11 cellular contexts compared by ENCODE assay signal in the genomic region with DNA sequence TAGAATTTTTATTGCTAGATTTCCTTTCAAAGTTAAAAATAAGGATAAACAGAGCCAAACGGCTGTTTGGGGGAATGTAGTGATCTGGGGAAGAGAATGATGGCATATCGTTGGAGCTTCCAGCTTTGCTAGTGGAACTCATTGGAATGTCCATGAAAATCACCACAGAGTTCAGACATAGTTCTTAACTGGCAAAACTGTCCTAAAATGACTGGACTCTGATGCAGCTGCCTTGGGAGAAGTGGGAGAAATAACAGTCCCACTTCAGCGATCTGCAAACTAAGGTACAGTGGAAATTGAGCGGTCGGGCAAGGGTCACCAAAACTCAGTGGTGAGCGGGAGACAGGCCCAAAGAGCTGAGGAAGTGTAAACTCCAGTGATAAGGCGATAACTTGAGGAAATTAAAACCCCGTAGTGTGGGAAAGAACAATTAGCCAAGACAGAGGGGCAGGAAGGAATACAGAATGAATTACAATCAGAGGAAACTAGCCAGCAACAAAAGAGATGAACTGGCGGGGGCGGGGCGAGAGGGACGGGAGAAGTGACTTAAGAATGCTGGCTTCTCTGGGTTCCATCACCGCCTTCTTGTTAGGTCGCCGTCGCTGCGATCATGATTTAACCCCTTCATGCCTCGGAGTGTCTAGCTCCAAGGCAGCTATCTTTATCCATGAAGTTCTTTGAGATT.
DNase-seq lines count a peak whose midpoint lies in the region; ATAC-seq and TF ChIP-seq lines count a peak whose summit lies in the region.
"Had no signal": no experiment of that assay in that cellular context is flagged by ENCODE, and none has a peak within 500 bp of the region (broad histone marks: within the 10 kb centered on the region; RNA-seq: fewer than 3 reads in every experiment).

No MANE protein-coding gene starts in this region.

- DNase-seq in AG08395 (ENCODE audit: low spot score) = peak; percentile 26
- DNase-seq in Panc1 (ENCODE audit: low read depth, low spot score) = no peak
- peak; percentile 65 to 80 for DNase-seq in foreskin fibroblast
- peak; percentile 67 for DNase-seq in nephron progenitor cell
- no peak for DNase-seq in NCI-H1417 (lab: John Stamatoyannopoulos, UW)
- no peak for DNase-seq in CD4-positive, alpha-beta T cell
- no peak for DNase-seq in NCI-H187 treated with DMSO at 0.1 percent for 48 hours (lab: John Stamatoyannopoulos, UW)
- DNase-seq: activated CD4-positive, alpha-beta memory T cell treated with anti-CD3 and anti-CD28 coated beads, Interleukin-2, amount 10 ng/mL, durations not matched to agents 7 days and 5 days; DMS79 treated with DMSO at 0.1 percent for 48 hours; NCI-H2107 had no signal

- H3K27me3 Mint-ChIP-seq in nephron progenitor cell (ENCODE audit: low read depth, poor library complexity) = no peaks in the 10 kb centered on the region
- H3K27me3 Mint-ChIP-seq in CD4-positive, alpha-beta T cell = peaks cover 51% of the 10 kb centered on the region

- H3K36me3 Mint-ChIP-seq in nephron progenitor cell (ENCODE audit: low read depth) = no peaks in the 10 kb centered on the region
- no peaks in the 10 kb centered on the region for H3K36me3 Mint-ChIP-seq in CD4-positive, alpha-beta T cell (ENCODE audit: low read depth)

- peak overlapping the region; percentile 100 for H3K27ac ChIP-seq in Panc1 (ENCODE audit: low read length)
- H3K27ac ChIP-seq in CD4-positive, alpha-beta T cell (ENCODE audit: low read depth, low read length) = no peak overlapping the region

- ATAC-seq in Panc1 (peak; percentile 6; the same call in 1 of the 2 replicates), HG03342 (IDR thresholded peaks at IDR 0.05; ENCODE audit: unreplicated experiment) (no peak)
- ATAC-seq in CD4-positive, alpha-beta T cell (ENCODE audit: poor library complexity) = no peak

- intact Hi-C loops in Panc1 (cut with micrococcal nuclease; ENCODE audit: unreplicated experiment) = loop anchor here (2.0 kb wide), 1 partner anchor 80 kb away; no protein-coding TSS in a partner anchor
- intact Hi-C loops in CD4-positive, alpha-beta T cell (cut with DNase I, micrococcal nuclease) = no loop called here

- H3K27ac Mint-ChIP-seq in nephron progenitor cell = no peak overlapping the region
- no peak overlapping the region for H3K27ac Mint-ChIP-seq in CD4-positive, alpha-beta T cell
- H3K27ac Mint-ChIP-seq: activated CD4-positive, alpha-beta memory T cell treated with anti-CD3 and anti-CD28 coated beads, Interleukin-2, amount 10 ng/mL, durations not matched to agents 7 days and 5 days had no signal

- no peaks in the 10 kb centered on the region for H3K9me3 Mint-ChIP-seq in nephron progenitor cell
- H3K9me3 Mint-ChIP-seq in CD4-positive, alpha-beta T cell = no peaks in the 10 kb centered on the region
- H3K9me3 Mint-ChIP-seq: activated CD4-positive, alpha-beta memory T cell treated with anti-CD3 and anti-CD28 coated beads, Interleukin-2, amount 10 ng/mL, durations not matched to agents 7 days and 5 days had no signal

- CTCF ChIA-PET in Panc1 (lab: Charles Lee) = interaction anchor here (0.6 to 1.8 kb wide), 2 partner anchors 8 to 16 kb away, joined by 3 to 7 read pairs; no protein-coding TSS in a partner anchor
- CTCF ChIA-PET in CD4-positive, alpha-beta T cell (lab: Charles Lee) = no interaction called here

- peaks cover 65% of the 10 kb centered on the region for H3K4me1 Mint-ChIP-seq in nephron progenitor cell
- no peaks in the 10 kb centered on the region for H3K4me1 Mint-ChIP-seq in CD4-positive, alpha-beta T cell (ENCODE audit: low read depth)
- H3K4me1 Mint-ChIP-seq: activated CD4-positive, alpha-beta memory T cell treated with anti-CD3 and anti-CD28 coated beads, Interleukin-2, amount 10 ng/mL, durations not matched to agents 7 days and 5 days had no signal

- POLR2A ChIA-PET in Panc1 (lab: Charles Lee) = interaction anchor here (0.6 to 1.5 kb wide), 3 partner anchors 79 to 127 kb away, joined by 3 to 25 read pairs (median 8); a partner anchor contains a TSS
- POLR2A ChIA-PET in CD4-positive, alpha-beta T cell (lab: Charles Lee) = no interaction called here

- in situ Hi-C loops in Panc1 (cut with HindIII; ENCODE audit: low pct_unique_long_range_greater_than_20kb, low sequenced_read_pairs) = no loop called here

- no peaks in the 10 kb centered on the region for H3K27me3 ChIP-seq in Panc1 (ENCODE audit: control insufficient read depth, insufficient read depth, low read length)
- H3K27me3 ChIP-seq in CD4-positive, alpha-beta T cell (ENCODE audit: control insufficient read depth, insufficient read depth, low read length) = peaks cover 31% of the 10 kb centered on the region

- no TSS peak for BruUV-seq in Panc1 (replicated peaks; lab: Mats Ljungman, UMichigan)

- H3K4me3 Mint-ChIP-seq in nephron progenitor cell = peak overlapping the region; percentile 47
- no peak overlapping the region for H3K4me3 Mint-ChIP-seq in CD4-positive, alpha-beta T cell
- H3K4me3 Mint-ChIP-seq: activated CD4-positive, alpha-beta memory T cell treated with anti-CD3 and anti-CD28 coated beads, Interleukin-2, amount 10 ng/mL, durations not matched to agents 7 days and 5 days had no signal

- H3K36me3 ChIP-seq in Panc1 (ENCODE audit: control insufficient read depth, insufficient read depth, low read length) = no peaks in the 10 kb centered on the region

- no peak for TF ChIP-seq CTCF in Panc1 (IDR thresholded peaks at IDR 0.05)
- no peak for TF ChIP-seq CTCF in foreskin fibroblast (IDR thresholded peaks at IDR 0.05; ENCODE audit: low read depth, low read length)
- no peak for TF ChIP-seq CTCF in nephron progenitor cell (IDR thresholded peaks at IDR 0.05)
- no peak for TF ChIP-seq CTCF in CD4-positive, alpha-beta T cell (IDR thresholded peaks at IDR 0.05)

- no peaks in the 10 kb centered on the region for H3K9me3 ChIP-seq in Panc1 (ENCODE audit: control insufficient read depth, insufficient read depth, low read depth, low read length)
- H3K9me3 ChIP-seq in CD4-positive, alpha-beta T cell (ENCODE audit: control insufficient read depth, low read length) = no peaks in the 10 kb centered on the region

- peaks cover 86% of the 10 kb centered on the region for H3K4me1 ChIP-seq in Panc1 (ENCODE audit: control insufficient read depth, insufficient read depth, low read length)

- H3K4me3 ChIP-seq in Panc1 (ENCODE audit: low read depth in 2 of 2, low read length in 2 of 2) = peak overlapping the region in 1 of 2 experiments; percentile 31; a peak in 2 of 4 replicates
- peak overlapping the region in 1 of 2 donors; percentile 25 for H3K4me3 ChIP-seq in foreskin fibroblast (ENCODE audit: low read depth in 1 of 2, low read length in 2 of 2)

Comparison
In these comparisons a context has a peak if more than half of its experiments do, and no peak if none do; other contexts are left out.
1. DNase-seq: peak in AG08395 (single experiment), foreskin fibroblast (2 of 2) and nephron progenitor cell (single experiment); none in Panc1 (single experiment), NCI-H1417 (0 of 3), CD4-positive, alpha-beta T cell (0 of 10) and NCI-H187 treated with DMSO at 0.1 percent for 48 hours (single experiment).